1 cellular context compared by ENCODE assay signal in the genomic region with DNA sequence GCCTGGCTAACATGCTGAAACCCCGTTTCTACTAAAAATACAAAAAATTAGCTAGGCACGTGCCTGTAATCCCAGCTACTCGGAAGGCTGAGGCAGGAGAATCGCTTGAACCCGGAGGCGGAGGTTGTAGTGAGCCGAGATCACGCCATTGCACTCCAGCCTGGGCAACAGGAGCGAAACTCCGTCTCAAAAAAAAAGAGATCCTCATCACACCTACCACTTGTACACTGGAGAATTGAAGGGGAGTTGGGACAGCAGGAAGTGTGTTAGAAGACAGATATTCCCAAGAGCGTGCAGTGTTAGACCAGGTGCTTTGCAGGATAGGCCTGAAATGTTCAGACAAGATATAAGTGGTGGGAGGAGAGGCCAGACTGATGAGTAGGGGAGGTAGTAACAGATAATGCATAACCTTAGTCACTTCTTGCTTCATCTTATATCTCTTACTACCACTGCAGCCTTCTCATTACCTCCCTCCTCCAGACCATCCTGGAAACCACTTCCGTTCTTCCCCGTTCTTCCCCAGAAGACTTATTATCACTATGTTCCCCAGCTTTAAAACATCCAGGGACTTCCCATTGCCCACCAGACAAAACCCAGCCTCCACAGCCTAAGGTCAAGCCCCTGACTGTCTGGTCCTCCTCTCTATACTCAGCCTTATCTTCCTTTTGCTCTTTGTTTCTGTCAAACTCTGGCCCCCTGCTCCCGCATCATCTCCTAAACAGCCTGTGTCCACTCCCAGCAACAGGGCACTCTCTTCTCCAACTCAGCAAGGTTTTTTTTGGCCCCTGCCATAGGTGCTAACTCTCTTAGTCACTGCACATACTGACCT.
TF ChIP-seq lines count a peak whose summit lies in the region.

No MANE protein-coding gene starts in this region.

TF ChIP-seq in K562, 482 proteins besides CTCF, POLR2A, EP300 and RAD21 (continued from another document and continues in another):
- TF ChIP-seq, protein P1, sequence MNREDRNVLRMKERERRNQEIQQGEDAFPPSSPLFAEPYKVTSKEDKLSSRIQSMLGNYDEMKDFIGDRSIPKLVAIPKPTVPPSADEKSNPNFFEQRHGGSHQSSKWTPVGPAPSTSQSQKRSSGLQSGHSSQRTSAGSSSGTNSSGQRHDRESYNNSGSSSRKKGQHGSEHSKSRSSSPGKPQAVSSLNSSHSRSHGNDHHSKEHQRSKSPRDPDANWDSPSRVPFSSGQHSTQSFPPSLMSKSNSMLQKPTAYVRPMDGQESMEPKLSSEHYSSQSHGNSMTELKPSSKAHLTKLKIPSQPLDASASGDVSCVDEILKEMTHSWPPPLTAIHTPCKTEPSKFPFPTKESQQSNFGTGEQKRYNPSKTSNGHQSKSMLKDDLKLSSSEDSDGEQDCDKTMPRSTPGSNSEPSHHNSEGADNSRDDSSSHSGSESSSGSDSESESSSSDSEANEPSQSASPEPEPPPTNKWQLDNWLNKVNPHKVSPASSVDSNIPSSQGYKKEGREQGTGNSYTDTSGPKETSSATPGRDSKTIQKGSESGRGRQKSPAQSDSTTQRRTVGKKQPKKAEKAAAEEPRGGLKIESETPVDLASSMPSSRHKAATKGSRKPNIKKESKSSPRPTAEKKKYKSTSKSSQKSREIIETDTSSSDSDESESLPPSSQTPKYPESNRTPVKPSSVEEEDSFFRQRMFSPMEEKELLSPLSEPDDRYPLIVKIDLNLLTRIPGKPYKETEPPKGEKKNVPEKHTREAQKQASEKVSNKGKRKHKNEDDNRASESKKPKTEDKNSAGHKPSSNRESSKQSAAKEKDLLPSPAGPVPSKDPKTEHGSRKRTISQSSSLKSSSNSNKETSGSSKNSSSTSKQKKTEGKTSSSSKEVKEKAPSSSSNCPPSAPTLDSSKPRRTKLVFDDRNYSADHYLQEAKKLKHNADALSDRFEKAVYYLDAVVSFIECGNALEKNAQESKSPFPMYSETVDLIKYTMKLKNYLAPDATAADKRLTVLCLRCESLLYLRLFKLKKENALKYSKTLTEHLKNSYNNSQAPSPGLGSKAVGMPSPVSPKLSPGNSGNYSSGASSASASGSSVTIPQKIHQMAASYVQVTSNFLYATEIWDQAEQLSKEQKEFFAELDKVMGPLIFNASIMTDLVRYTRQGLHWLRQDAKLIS (CRISPR knock-in tag; IDR thresholded peaks at IDR 0.05) = peak; percentile 91
- TF ChIP-seq MEF2D (tag; conservative IDR thresholded peaks at IDR 0.05; ENCODE audit: low read depth) = peak; percentile 94
- peak; percentile 100 for TF ChIP-seq ARNT (IDR thresholded peaks at IDR 0.05)
- TF ChIP-seq TRIM28 (IDR thresholded peaks at IDR 0.05) = peak; percentile 82
- TF ChIP-seq ZNF76 (CRISPR knock-in tag; IDR thresholded peaks at IDR 0.05; ENCODE audit: borderline replicate concordance) = peak; percentile 74; the same call in 1 of the 2 replicates
- TF ChIP-seq, protein P2, sequence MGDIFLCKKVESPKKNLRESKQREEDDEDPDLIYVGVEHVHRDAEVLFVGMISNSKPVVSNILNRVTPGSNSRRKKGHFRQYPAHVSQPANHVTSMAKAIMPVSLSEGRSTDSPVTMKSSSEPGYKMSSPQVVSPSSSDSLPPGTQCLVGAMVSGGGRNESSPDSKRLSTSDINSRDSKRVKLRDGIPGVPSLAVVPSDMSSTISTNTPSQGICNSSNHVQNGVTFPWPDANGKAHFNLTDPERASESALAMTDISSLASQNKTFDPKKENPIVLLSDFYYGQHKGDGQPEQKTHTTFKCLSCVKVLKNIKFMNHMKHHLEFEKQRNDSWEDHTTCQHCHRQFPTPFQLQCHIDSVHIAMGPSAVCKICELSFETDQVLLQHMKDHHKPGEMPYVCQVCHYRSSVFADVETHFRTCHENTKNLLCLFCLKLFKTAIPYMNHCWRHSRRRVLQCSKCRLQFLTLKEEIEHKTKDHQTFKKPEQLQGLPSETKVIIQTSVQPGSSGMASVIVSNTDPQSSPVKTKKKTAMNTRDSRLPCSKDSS (IDR thresholded peaks at IDR 0.05; ENCODE audit: low read depth, partially characterized antibody) = no peak
- peak in 1 of 3 experiments; percentile 90; a peak in 2 of 6 replicates for TF ChIP-seq ZBTB11 (CRISPR knock-in tag; IDR thresholded peaks at IDR 0.05)
- TF ChIP-seq HBP1 (CRISPR knock-in tag; IDR thresholded peaks at IDR 0.05) = peak; percentile 84
- TF ChIP-seq E2F8 (IDR thresholded peaks at IDR 0.05; ENCODE audit: low read depth, partially characterized antibody) = peak; percentile 79
- peak; percentile 97 for TF ChIP-seq CHAMP1 (IDR thresholded peaks at IDR 0.05)
- TF ChIP-seq PKNOX1 (IDR thresholded peaks at IDR 0.05) = peak; percentile 64
- peak; percentile 99 for TF ChIP-seq HLTF (IDR thresholded peaks at IDR 0.05)
- no peak; the same call in 1 of the 2 replicates for TF ChIP-seq FOXO4 (CRISPR knock-in tag; IDR thresholded peaks at IDR 0.05)
- peak; percentile 84 to 95 for TF ChIP-seq MAZ (CRISPR knock-in tag; conservative IDR thresholded peaks at IDR 0.05 in 1 of 2, IDR thresholded peaks at IDR 0.05 in 1 of 2)
- TF ChIP-seq SIX5 (IDR thresholded peaks at IDR 0.05; ENCODE audit: borderline replicate concordance in 1 of 2, insufficient read depth in 1 of 2, low read depth in 1 of 2, low read length in 2 of 2) = 0 out of 4 replicates have a peak, but pooled peaks of 1 of the 2 experiments have one; percentile 13
- TF ChIP-seq, protein P3, sequence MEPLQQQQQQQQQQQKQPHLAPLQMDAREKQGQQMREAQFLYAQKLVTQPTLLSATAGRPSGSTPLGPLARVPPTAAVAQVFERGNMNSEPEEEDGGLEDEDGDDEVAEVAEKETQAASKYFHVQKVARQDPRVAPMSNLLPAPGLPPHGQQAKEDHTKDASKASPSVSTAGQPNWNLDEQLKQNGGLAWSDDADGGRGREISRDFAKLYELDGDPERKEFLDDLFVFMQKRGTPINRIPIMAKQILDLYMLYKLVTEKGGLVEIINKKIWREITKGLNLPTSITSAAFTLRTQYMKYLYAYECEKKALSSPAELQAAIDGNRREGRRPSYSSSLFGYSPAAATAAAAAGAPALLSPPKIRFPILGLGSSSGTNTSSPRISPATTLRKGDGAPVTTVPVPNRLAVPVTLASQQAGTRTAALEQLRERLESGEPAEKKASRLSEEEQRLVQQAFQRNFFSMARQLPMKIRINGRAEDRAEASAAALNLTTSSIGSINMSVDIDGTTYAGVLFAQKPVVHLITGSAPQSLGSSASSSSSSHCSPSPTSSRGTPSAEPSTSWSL (CRISPR knock-in tag; IDR thresholded peaks at IDR 0.05; ENCODE audit: borderline replicate concordance) = no peak
- TF ChIP-seq, protein P4, sequence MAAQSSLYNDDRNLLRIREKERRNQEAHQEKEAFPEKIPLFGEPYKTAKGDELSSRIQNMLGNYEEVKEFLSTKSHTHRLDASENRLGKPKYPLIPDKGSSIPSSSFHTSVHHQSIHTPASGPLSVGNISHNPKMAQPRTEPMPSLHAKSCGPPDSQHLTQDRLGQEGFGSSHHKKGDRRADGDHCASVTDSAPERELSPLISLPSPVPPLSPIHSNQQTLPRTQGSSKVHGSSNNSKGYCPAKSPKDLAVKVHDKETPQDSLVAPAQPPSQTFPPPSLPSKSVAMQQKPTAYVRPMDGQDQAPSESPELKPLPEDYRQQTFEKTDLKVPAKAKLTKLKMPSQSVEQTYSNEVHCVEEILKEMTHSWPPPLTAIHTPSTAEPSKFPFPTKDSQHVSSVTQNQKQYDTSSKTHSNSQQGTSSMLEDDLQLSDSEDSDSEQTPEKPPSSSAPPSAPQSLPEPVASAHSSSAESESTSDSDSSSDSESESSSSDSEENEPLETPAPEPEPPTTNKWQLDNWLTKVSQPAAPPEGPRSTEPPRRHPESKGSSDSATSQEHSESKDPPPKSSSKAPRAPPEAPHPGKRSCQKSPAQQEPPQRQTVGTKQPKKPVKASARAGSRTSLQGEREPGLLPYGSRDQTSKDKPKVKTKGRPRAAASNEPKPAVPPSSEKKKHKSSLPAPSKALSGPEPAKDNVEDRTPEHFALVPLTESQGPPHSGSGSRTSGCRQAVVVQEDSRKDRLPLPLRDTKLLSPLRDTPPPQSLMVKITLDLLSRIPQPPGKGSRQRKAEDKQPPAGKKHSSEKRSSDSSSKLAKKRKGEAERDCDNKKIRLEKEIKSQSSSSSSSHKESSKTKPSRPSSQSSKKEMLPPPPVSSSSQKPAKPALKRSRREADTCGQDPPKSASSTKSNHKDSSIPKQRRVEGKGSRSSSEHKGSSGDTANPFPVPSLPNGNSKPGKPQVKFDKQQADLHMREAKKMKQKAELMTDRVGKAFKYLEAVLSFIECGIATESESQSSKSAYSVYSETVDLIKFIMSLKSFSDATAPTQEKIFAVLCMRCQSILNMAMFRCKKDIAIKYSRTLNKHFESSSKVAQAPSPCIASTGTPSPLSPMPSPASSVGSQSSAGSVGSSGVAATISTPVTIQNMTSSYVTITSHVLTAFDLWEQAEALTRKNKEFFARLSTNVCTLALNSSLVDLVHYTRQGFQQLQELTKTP (IDR thresholded peaks at IDR 0.05; ENCODE audit: low read depth in 1 of 2, partially characterized antibody in 2 of 2) = peak; percentile 82 to 97
